Comparison of ENCODE assay signal across 1 cellular context in the genomic region with DNA sequence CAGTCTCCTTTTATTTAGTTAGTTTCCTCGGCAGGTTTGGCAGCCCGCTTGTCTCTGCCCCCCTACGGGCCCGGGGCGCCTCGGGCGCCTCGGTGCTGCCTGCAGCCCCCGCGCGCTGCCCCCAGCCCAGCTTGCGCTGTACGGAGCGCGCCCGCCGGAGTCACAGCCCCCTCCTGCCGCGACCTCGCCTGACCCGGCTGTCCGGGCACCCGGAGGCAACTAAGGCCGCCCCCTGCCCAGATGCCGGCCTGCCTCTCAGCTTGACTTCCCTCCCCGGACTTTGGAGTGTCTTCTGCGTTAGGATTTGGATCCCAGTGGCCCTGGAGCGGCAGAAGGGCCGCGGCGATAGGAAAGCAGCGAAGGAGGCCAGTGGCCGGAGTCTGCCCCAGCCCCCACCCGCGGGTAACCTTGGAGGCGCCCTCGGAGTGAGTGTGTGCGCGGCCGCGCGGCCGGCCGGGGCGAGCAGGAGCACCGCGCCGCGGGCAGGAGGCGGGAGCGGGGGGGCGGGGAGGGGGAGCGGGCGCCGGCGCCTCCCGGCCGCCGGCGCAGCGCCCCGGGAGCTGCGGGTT.
TF ChIP-seq lines count a peak whose summit lies in the region.

No MANE protein-coding gene starts in this region.

TF ChIP-seq in HepG2, 621 proteins besides CTCF, POLR2A, EP300 and RAD21 (continued from another document):
- TF ChIP-seq ZNF224 (CRISPR knock-in tag; IDR thresholded peaks at IDR 0.05) (0 out of 2 replicates have a peak, but pooled peaks have one; percentile 48), ZNF549 (CRISPR knock-in tag; IDR thresholded peaks at IDR 0.05) (no peak), SALL1 (CRISPR knock-in tag; IDR thresholded peaks at IDR 0.05) (peak; percentile 58), POLR2G (IDR thresholded peaks at IDR 0.05; ENCODE audit: low read depth, low read length) (peak; percentile 77), ZSCAN20 (CRISPR knock-in tag; IDR thresholded peaks at IDR 0.05; ENCODE audit: borderline replicate concordance) (0 out of 2 replicates have a peak, but pooled peaks have one; percentile 34), ZNF674 (CRISPR knock-in tag; IDR thresholded peaks at IDR 0.05; ENCODE audit: low read depth) (no peak), NONO (IDR thresholded peaks at IDR 0.05) (no peak), NONO (CRISPR knock-in tag; conservative IDR thresholded peaks at IDR 0.05) (no peak; the same call in 1 of the 2 replicates), NCOA1 (CRISPR knock-in tag; IDR thresholded peaks at IDR 0.05) (no peak), SNAPC2 (CRISPR knock-in tag; IDR thresholded peaks at IDR 0.05) (peak; percentile 54; the same call in 1 of the 2 replicates), DMAP1 (CRISPR knock-in tag; IDR thresholded peaks at IDR 0.05) (no peak), ZNF570 (CRISPR knock-in tag; IDR thresholded peaks at IDR 0.05; ENCODE audit: borderline replicate concordance) (no peak), SMARCC2 (IDR thresholded peaks at IDR 0.05) (no peak), ZNF709 (CRISPR knock-in tag; IDR thresholded peaks at IDR 0.05) (no peak), TEAD2 (CRISPR knock-in tag; IDR thresholded peaks at IDR 0.05) (no peak), ZNF564 (CRISPR knock-in tag; IDR thresholded peaks at IDR 0.05) (0 out of 2 replicates have a peak, but pooled peaks have one; percentile 29), FOSL1 (CRISPR knock-in tag; IDR thresholded peaks at IDR 0.05; ENCODE audit: borderline replicate concordance) (no peak), HCFC1 (IDR thresholded peaks at IDR 0.05; ENCODE audit: low read depth, low read length) (no peak), PAF1 (CRISPR knock-in tag; IDR thresholded peaks at IDR 0.05) (no peak), ZNF7 (CRISPR knock-in tag; IDR thresholded peaks at IDR 0.05) (no peak), REPIN1 (CRISPR knock-in tag; IDR thresholded peaks at IDR 0.05; ENCODE audit: borderline replicate concordance, low read depth) (no peak), ZNF234 (CRISPR knock-in tag; conservative IDR thresholded peaks at IDR 0.05) (no peak), ZFX (CRISPR knock-in tag; IDR thresholded peaks at IDR 0.05; ENCODE audit: low read depth) (peak; percentile 85), KDM3A (CRISPR knock-in tag; IDR thresholded peaks at IDR 0.05; ENCODE audit: low read depth) (0 out of 2 replicates have a peak, but pooled peaks have one; percentile 17), PAWR (CRISPR knock-in tag; IDR thresholded peaks at IDR 0.05; ENCODE audit: borderline replicate concordance) (no peak), PHB2 (IDR thresholded peaks at IDR 0.05; ENCODE audit: partially characterized antibody) (no peak), ZNF343 (CRISPR knock-in tag; IDR thresholded peaks at IDR 0.05) (no peak)
- TF ChIP-seq, protein P1, sequence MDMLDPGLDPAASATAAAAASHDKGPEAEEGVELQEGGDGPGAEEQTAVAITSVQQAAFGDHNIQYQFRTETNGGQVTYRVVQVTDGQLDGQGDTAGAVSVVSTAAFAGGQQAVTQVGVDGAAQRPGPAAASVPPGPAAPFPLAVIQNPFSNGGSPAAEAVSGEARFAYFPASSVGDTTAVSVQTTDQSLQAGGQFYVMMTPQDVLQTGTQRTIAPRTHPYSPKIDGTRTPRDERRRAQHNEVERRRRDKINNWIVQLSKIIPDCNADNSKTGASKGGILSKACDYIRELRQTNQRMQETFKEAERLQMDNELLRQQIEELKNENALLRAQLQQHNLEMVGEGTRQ (IDR thresholded peaks at IDR 0.05; ENCODE audit: low read depth, low read length) = no peak
- TF ChIP-seq, protein P1 (CRISPR knock-in tag; IDR thresholded peaks at IDR 0.05; ENCODE audit: borderline replicate concordance) = no peak
- TF ChIP-seq, protein P2, sequence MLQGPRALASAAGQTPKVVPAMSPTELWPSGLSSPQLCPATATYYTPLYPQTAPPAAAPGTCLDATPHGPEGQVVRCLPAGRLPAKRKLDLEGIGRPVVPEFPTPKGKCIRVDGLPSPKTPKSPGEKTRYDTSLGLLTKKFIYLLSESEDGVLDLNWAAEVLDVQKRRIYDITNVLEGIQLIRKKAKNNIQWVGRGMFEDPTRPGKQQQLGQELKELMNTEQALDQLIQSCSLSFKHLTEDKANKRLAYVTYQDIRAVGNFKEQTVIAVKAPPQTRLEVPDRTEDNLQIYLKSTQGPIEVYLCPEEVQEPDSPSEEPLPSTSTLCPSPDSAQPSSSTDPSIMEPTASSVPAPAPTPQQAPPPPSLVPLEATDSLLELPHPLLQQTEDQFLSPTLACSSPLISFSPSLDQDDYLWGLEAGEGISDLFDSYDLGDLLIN (CRISPR knock-in tag; IDR thresholded peaks at IDR 0.05; ENCODE audit: borderline replicate concordance) = 0 out of 2 replicates have a peak, but pooled peaks have one; percentile 14
- TF ChIP-seq, protein P3, sequence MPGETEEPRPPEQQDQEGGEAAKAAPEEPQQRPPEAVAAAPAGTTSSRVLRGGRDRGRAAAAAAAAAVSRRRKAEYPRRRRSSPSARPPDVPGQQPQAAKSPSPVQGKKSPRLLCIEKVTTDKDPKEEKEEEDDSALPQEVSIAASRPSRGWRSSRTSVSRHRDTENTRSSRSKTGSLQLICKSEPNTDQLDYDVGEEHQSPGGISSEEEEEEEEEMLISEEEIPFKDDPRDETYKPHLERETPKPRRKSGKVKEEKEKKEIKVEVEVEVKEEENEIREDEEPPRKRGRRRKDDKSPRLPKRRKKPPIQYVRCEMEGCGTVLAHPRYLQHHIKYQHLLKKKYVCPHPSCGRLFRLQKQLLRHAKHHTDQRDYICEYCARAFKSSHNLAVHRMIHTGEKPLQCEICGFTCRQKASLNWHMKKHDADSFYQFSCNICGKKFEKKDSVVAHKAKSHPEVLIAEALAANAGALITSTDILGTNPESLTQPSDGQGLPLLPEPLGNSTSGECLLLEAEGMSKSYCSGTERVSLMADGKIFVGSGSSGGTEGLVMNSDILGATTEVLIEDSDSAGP (CRISPR knock-in tag; IDR thresholded peaks at IDR 0.05; ENCODE audit: borderline replicate concordance) = 0 out of 2 replicates have a peak, but pooled peaks have one; percentile 46
- TF ChIP-seq, protein P4, sequence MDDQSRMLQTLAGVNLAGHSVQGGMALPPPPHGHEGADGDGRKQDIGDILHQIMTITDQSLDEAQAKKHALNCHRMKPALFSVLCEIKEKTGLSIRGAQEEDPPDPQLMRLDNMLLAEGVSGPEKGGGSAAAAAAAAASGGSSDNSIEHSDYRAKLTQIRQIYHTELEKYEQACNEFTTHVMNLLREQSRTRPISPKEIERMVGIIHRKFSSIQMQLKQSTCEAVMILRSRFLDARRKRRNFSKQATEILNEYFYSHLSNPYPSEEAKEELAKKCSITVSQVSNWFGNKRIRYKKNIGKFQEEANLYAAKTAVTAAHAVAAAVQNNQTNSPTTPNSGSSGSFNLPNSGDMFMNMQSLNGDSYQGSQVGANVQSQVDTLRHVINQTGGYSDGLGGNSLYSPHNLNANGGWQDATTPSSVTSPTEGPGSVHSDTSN (CRISPR knock-in tag; IDR thresholded peaks at IDR 0.05; ENCODE audit: borderline replicate concordance) = no peak
- TF ChIP-seq, protein P5, sequence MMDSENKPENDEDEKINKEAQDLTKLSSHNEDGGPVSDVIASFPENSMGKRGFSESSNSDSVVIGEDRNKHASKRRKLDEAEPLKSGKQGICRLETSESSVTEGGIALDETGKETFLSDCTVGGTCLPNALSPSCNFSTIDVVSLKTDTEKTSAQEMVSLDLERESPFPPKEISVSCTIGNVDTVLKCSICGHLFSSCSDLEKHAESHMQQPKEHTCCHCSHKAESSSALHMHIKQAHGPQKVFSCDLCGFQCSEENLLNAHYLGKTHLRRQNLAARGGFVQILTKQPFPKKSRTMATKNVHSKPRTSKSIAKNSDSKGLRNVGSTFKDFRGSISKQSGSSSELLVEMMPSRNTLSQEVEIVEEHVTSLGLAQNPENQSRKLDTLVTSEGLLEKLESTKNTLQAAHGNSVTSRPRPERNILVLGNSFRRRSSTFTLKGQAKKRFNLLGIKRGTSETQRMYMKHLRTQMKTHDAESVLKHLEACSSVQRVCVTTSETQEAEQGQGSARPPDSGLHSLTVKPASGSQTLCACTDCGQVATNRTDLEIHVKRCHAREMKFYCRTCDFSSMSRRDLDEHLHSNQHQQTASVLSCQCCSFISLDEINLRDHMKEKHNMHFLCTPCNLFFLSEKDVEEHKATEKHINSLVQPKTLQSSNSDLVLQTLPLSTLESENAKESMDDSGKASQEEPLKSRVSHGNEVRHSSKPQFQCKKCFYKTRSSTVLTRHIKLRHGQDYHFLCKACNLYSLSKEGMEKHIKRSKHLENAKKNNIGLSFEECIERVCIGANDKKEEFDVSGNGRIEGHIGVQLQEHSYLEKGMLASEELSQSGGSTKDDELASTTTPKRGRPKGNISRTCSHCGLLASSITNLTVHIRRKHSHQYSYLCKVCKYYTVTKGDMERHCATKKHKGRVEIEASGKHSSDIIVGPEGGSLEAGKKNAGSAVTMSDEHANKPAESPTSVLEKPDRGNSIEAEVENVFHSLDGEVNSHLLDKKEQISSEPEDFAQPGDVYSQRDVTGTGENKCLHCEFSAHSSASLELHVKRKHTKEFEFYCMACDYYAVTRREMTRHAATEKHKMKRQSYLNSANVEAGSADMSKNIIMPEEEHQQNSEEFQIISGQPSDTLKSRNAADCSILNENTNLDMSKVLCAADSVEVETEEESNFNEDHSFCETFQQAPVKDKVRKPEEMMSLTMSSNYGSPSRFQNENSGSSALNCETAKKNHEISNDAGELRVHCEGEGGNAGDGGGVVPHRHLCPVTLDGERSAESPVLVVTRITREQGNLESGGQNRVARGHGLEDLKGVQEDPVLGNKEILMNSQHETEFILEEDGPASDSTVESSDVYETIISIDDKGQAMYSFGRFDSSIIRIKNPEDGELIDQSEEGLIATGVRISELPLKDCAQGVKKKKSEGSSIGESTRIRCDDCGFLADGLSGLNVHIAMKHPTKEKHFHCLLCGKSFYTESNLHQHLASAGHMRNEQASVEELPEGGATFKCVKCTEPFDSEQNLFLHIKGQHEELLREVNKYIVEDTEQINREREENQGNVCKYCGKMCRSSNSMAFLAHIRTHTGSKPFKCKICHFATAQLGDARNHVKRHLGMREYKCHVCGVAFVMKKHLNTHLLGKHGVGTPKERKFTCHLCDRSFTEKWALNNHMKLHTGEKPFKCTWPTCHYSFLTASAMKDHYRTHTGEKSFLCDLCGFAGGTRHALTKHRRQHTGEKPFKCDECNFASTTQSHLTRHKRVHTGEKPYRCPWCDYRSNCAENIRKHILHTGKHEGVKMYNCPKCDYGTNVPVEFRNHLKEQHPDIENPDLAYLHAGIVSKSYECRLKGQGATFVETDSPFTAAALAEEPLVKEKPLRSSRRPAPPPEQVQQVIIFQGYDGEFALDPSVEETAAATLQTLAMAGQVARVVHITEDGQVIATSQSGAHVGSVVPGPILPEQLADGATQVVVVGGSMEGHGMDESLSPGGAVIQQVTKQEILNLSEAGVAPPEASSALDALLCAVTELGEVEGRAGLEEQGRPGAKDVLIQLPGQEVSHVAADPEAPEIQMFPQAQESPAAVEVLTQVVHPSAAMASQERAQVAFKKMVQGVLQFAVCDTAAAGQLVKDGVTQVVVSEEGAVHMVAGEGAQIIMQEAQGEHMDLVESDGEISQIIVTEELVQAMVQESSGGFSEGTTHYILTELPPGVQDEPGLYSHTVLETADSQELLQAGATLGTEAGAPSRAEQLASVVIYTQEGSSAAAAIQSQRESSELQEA (CRISPR knock-in tag; IDR thresholded peaks at IDR 0.05; ENCODE audit: not compliant biosample characterization) = no peak
- TF ChIP-seq, protein P6, sequence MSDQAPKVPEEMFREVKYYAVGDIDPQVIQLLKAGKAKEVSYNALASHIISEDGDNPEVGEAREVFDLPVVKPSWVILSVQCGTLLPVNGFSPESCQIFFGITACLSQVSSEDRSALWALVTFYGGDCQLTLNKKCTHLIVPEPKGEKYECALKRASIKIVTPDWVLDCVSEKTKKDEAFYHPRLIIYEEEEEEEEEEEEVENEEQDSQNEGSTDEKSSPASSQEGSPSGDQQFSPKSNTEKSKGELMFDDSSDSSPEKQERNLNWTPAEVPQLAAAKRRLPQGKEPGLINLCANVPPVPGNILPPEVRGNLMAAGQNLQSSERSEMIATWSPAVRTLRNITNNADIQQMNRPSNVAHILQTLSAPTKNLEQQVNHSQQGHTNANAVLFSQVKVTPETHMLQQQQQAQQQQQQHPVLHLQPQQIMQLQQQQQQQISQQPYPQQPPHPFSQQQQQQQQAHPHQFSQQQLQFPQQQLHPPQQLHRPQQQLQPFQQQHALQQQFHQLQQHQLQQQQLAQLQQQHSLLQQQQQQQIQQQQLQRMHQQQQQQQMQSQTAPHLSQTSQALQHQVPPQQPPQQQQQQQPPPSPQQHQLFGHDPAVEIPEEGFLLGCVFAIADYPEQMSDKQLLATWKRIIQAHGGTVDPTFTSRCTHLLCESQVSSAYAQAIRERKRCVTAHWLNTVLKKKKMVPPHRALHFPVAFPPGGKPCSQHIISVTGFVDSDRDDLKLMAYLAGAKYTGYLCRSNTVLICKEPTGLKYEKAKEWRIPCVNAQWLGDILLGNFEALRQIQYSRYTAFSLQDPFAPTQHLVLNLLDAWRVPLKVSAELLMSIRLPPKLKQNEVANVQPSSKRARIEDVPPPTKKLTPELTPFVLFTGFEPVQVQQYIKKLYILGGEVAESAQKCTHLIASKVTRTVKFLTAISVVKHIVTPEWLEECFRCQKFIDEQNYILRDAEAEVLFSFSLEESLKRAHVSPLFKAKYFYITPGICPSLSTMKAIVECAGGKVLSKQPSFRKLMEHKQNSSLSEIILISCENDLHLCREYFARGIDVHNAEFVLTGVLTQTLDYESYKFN (CRISPR knock-in tag; conservative IDR thresholded peaks at IDR 0.05) = peak; percentile 21; the same call in 1 of the 2 replicates
- TF ChIP-seq, protein P7, sequence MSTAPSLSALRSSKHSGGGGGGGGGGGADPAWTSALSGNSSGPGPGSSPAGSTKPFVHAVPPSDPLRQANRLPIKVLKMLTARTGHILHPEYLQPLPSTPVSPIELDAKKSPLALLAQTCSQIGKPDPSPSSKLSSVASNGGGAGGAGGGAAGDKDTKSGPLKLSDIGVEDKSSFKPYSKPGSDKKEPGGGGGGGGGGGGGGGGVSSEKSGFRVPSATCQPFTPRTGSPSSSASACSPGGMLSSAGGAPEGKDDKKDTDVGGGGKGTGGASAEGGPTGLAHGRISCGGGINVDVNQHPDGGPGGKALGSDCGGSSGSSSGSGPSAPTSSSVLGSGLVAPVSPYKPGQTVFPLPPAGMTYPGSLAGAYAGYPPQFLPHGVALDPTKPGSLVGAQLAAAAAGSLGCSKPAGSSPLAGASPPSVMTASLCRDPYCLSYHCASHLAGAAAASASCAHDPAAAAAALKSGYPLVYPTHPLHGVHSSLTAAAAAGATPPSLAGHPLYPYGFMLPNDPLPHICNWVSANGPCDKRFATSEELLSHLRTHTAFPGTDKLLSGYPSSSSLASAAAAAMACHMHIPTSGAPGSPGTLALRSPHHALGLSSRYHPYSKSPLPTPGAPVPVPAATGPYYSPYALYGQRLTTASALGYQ (CRISPR knock-in tag; IDR thresholded peaks at IDR 0.05) = no peak
